Comparison of ENCODE assay signal across 21 cellular contexts in the genomic region with DNA sequence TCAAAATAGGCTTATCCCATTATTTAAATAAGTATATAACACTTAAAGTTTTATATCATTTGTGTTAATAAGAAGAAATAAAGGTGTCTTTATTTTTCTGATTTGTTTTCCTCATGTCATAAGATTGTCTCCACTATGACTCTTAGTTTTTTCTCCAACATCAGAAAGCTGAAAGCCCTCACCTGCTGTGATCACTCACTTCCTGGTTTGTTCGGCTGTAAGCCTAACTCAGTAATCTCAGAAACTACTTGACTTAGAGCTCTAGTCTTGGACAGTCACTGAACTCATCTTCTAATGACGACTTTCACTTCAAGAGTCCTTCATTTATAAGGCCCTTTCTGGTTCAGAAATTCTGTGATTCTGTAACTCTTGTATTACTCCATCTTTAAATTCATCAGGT.
A peak's percentile ranks its signal among the peaks of the same experiment; 100 is the strongest.
DNase-seq lines count a peak whose midpoint lies in the region; ATAC-seq and TF ChIP-seq lines count a peak whose summit lies in the region.
"Had no signal": no experiment of that assay in that cellular context is flagged by ENCODE, and none has a peak within 500 bp of the region (broad histone marks: within the 10 kb centered on the region; RNA-seq: fewer than 3 reads in every experiment).

No MANE protein-coding gene starts in this region.

- H3K79me2 ChIP-seq in DND-41 (ENCODE audit: insufficient read depth, low read length) (no peaks in the 10 kb centered on the region), Karpas-422 (ENCODE audit: low read length) (peaks cover 17% of the 10 kb centered on the region)

- H3K9ac ChIP-seq in DND-41 (ENCODE audit: low read depth, low read length) (no peak overlapping the region), Karpas-422 (ENCODE audit: low read length) (no peak overlapping the region)
- H3K9ac ChIP-seq: BLaER1 treated with 17β-estradiol and CSF1 and Interleukin-3, amounts not matched to agents 10 nM and 100 nM had no signal

- no peaks in the 10 kb centered on the region for H3K27me3 ChIP-seq in DND-41 (ENCODE audit: insufficient read depth, low read length, poor library complexity)
- H3K27me3 ChIP-seq in Karpas-422 (ENCODE audit: low read length) = no peaks in the 10 kb centered on the region
- no peaks in the 10 kb centered on the region for H3K27me3 ChIP-seq in SJCRH30
- no peaks in the 10 kb centered on the region for H3K27me3 ChIP-seq in right atrium auricular region
- H3K27me3 ChIP-seq: BLaER1 treated with 17β-estradiol and CSF1 and Interleukin-3, amounts not matched to agents 10 nM and 100 nM; MG63; Peyer's patch had no signal

- no peak overlapping the region for H3K4me3 ChIP-seq in DND-41 (ENCODE audit: low read depth in 1 of 2, low read length in 2 of 2)
- H3K4me3 ChIP-seq in Karpas-422 (ENCODE audit: low read length) = no peak overlapping the region
- no peak overlapping the region for H3K4me3 ChIP-seq in SJCRH30
- H3K4me3 ChIP-seq in right atrium auricular region = no peak overlapping the region
- H3K4me3 ChIP-seq: BLaER1 treated with 17β-estradiol and CSF1 and Interleukin-3, amounts not matched to agents 10 nM and 100 nM; GM12878; MG63; Peyer's patch had no signal

- H4K20me1 ChIP-seq in DND-41 (ENCODE audit: insufficient read depth, low read length) (no peaks in the 10 kb centered on the region), Karpas-422 (ENCODE audit: insufficient read depth, low read depth, low read length) (no peaks in the 10 kb centered on the region)
- H4K20me1 ChIP-seq: BLaER1 treated with 17β-estradiol and CSF1 and Interleukin-3, amounts not matched to agents 10 nM and 100 nM had no signal

- DNase-seq in DND-41 (no peak), Karpas-422 (no peak), SJCRH30 (peak; percentile 81 to 90), myocyte (ENCODE audit: low read depth) (peak; percentile 87), NCI-H2107 treated with DMSO at 0.1 percent for 48 hours (lab: John Stamatoyannopoulos, UW; ENCODE audit: unreplicated experiment) (no peak), right atrium auricular region (ENCODE audit: low spot score) (no peak)
- DNase-seq: AML-193; CD4-positive, alpha-beta T cell; EL; GDM1; MG63; NCI-H2029; NCI-H446 treated with DMSO at 0.1 percent for 48 hours; NCI-H526 treated with DMSO at 0.1 percent for 48 hours; OCI-M1; Peyer's patch had no signal

- H3K9me3 ChIP-seq in DND-41 (ENCODE audit: insufficient read depth, low read length, severe bottlenecking) = no peaks in the 10 kb centered on the region
- no peaks in the 10 kb centered on the region for H3K9me3 ChIP-seq in Karpas-422 (ENCODE audit: low read length)
- H3K9me3 ChIP-seq in SJCRH30 (replicated peaks) = peaks cover 6% of the 10 kb centered on the region; the same call in 1 of the 2 replicates
- no peaks in the 10 kb centered on the region for H3K9me3 ChIP-seq in right atrium auricular region
- H3K9me3 ChIP-seq: MG63, Peyer's patch had no signal

- no peak overlapping the region for H3K4me2 ChIP-seq in DND-41 (ENCODE audit: insufficient read depth, low read length)
- H3K4me2 ChIP-seq in Karpas-422 (ENCODE audit: low read depth, low read length, poor library complexity, severe bottlenecking) = no peak overlapping the region
- H3K4me2 ChIP-seq: BLaER1 treated with 17β-estradiol and CSF1 and Interleukin-3, amounts not matched to agents 10 nM and 100 nM had no signal

- H3K36me3 ChIP-seq in DND-41 (ENCODE audit: insufficient read depth, low read length) (no peaks in the 10 kb centered on the region), Karpas-422 (ENCODE audit: insufficient read depth, low read length) (peaks cover 18% of the 10 kb centered on the region; the same call in 1 of the 2 replicates), SJCRH30 (peaks cover 7% of the 10 kb centered on the region), right atrium auricular region (peaks cover 15% of the 10 kb centered on the region)
- H3K36me3 ChIP-seq: MG63, Peyer's patch had no signal

- no peaks in the 10 kb centered on the region for H3K4me1 ChIP-seq in DND-41 (ENCODE audit: insufficient read depth, low read length)
- peaks cover 15% of the 10 kb centered on the region for H3K4me1 ChIP-seq in Karpas-422 (ENCODE audit: low read length)
- H3K4me1 ChIP-seq in SJCRH30 = peaks cover 8% of the 10 kb centered on the region
- H3K4me1 ChIP-seq in right atrium auricular region = no peaks in the 10 kb centered on the region
- H3K4me1 ChIP-seq: BLaER1 treated with 17β-estradiol and CSF1 and Interleukin-3, amounts not matched to agents 10 nM and 100 nM; Peyer's patch had no signal

- no peaks in the 10 kb centered on the region for H3K9me2 ChIP-seq in Karpas-422 (replicated peaks; ENCODE audit: insufficient read depth, low read length)

- no peak for ATAC-seq in DND-41 (ENCODE audit: insufficient read depth, low read depth)
- ATAC-seq in esophagus mucosa = no peak
- ATAC-seq: GM12878, HepG2, SK-N-SH treated with all-trans-retinoic acid at 6 μM for 48 hours had no signal

- H2AFZ ChIP-seq in DND-41 (ENCODE audit: low read depth, low read length) (peak overlapping the region; percentile 38; the same call in 1 of the 2 replicates), Karpas-422 (ENCODE audit: low read length) (no peak overlapping the region)

- H3K27ac ChIP-seq in DND-41 (ENCODE audit: low read length) = no peak overlapping the region
- H3K27ac ChIP-seq in Karpas-422 (ENCODE audit: low read length) = 0 out of 2 replicates have a peak overlapping the region, but pooled peaks have one; percentile 9
- peak overlapping the region; percentile 7 for H3K27ac ChIP-seq in SJCRH30
- H3K27ac ChIP-seq in right atrium auricular region = no peak overlapping the region
- H3K27ac ChIP-seq: BLaER1 treated with 17β-estradiol and CSF1 and Interleukin-3, amounts not matched to agents 10 nM and 100 nM; Peyer's patch had no signal

- TF ChIP-seq CTCF in DND-41 (IDR thresholded peaks at IDR 0.05; ENCODE audit: borderline replicate concordance, extremely low read depth, low read length, poor library complexity, severe bottlenecking) (no peak), right atrium auricular region (IDR thresholded peaks at IDR 0.05) (no peak)

Comparison
In these comparisons a context has a peak if more than half of its experiments do, and no peak if none do; other contexts are left out.
1. DNase-seq: peak in SJCRH30 (2 of 2) and myocyte (single experiment); none in DND-41 (single experiment), Karpas-422 (single experiment), NCI-H2107 treated with DMSO at 0.1 percent for 48 hours (single experiment) and right atrium auricular region (single experiment).
2. H3K27ac ChIP-seq: peak in Karpas-422 (single experiment) and SJCRH30 (single experiment); none in DND-41 (single experiment) and right atrium auricular region (0 of 2).